Comparison of ENCODE assay signal across 1 cellular context in genomic region chr10:125114761-125115391, GRCh38.
TF ChIP-seq lines count a peak whose summit lies in the region.

No MANE protein-coding gene starts in this region.

TF ChIP-seq in K562, 482 proteins besides CTCF, POLR2A, EP300 and RAD21 (continued from another document):
- TF ChIP-seq CEBPZ (IDR thresholded peaks at IDR 0.05; ENCODE audit: borderline replicate concordance, low read depth, low read length) = no peak
- TF ChIP-seq SIRT6 (IDR thresholded peaks at IDR 0.05; ENCODE audit: low read depth, low read length) = no peak
- TF ChIP-seq XRCC5 (IDR thresholded peaks at IDR 0.05; ENCODE audit: low read depth, low read length) = no peak
- no peak for TF ChIP-seq FOXJ2 (tag; IDR thresholded peaks at IDR 0.05)
- no peak for TF ChIP-seq RFX1 (IDR thresholded peaks at IDR 0.05)
- TF ChIP-seq SMARCA4 (IDR thresholded peaks at IDR 0.05) = peak; percentile 52; the same call in 1 of the 2 replicates
- TF ChIP-seq SNIP1 (IDR thresholded peaks at IDR 0.05; ENCODE audit: low read depth) = no peak
- TF ChIP-seq SRSF7 (optimal IDR thresholded peaks at IDR 0.05; ENCODE audit: low read depth, low read length) = no peak
- TF ChIP-seq SAFB (IDR thresholded peaks at IDR 0.05; ENCODE audit: borderline replicate concordance, low read depth, low read length) = no peak
- no peak for TF ChIP-seq KLF13 (tag; IDR thresholded peaks at IDR 0.05; ENCODE audit: borderline replicate concordance, low read depth)
- no peak for TF ChIP-seq NBN (IDR thresholded peaks at IDR 0.05; ENCODE audit: low read depth)
- no peak for TF ChIP-seq BRF1 (IDR thresholded peaks at IDR 0.05; ENCODE audit: borderline replicate concordance, extremely low read depth, insufficient read length)
- TF ChIP-seq MED1 (CRISPR knock-in tag; IDR thresholded peaks at IDR 0.05; ENCODE audit: borderline replicate concordance) = no peak
- TF ChIP-seq ZBTB40 (IDR thresholded peaks at IDR 0.05) = no peak
- TF ChIP-seq ZBTB40 (CRISPR knock-in tag; IDR thresholded peaks at IDR 0.05) = no peak
- peak; percentile 17; the same call in 1 of the 2 replicates for TF ChIP-seq CTBP1 (IDR thresholded peaks at IDR 0.05; ENCODE audit: borderline replicate concordance)
- TF ChIP-seq ATF4 (CRISPR knock-in tag; IDR thresholded peaks at IDR 0.05) = no peak
- no peak for TF ChIP-seq HMGXB4 (CRISPR knock-in tag; IDR thresholded peaks at IDR 0.05)
- TF ChIP-seq ZNF76 (CRISPR knock-in tag; IDR thresholded peaks at IDR 0.05; ENCODE audit: borderline replicate concordance) = no peak
- no peak for TF ChIP-seq ZNF239 (CRISPR knock-in tag; IDR thresholded peaks at IDR 0.05)
- TF ChIP-seq FOSL1 (tag; conservative IDR thresholded peaks at IDR 0.05) = peak; percentile 90
- TF ChIP-seq ZNF263 (CRISPR knock-in tag; IDR thresholded peaks at IDR 0.05; ENCODE audit: borderline replicate concordance) = peak; percentile 45; the same call in 1 of the 2 replicates
- 0 out of 2 replicates have a peak, but pooled peaks have one; percentile 38 for TF ChIP-seq LEF1 (IDR thresholded peaks at IDR 0.05)
- no peak for TF ChIP-seq POLR2AphosphoS2 (IDR thresholded peaks at IDR 0.05; ENCODE audit: low read length)
- TF ChIP-seq FUS (optimal IDR thresholded peaks at IDR 0.05; ENCODE audit: low read depth, low read length) = no peak
- no peak for TF ChIP-seq CREB1 (IDR thresholded peaks at IDR 0.05)
- no peak for TF ChIP-seq CREB1 (CRISPR knock-in tag; IDR thresholded peaks at IDR 0.05)
- TF ChIP-seq PCBP1 (IDR thresholded peaks at IDR 0.05; ENCODE audit: low read depth, low read length, poor library complexity, severe bottlenecking) = no peak
- no peak for TF ChIP-seq USF1 (CRISPR knock-in tag; IDR thresholded peaks at IDR 0.05)
- TF ChIP-seq CXXC5 (CRISPR knock-in tag; IDR thresholded peaks at IDR 0.05) = 0 out of 2 replicates have a peak, but pooled peaks have one; percentile 22
- TF ChIP-seq HDAC1 (IDR thresholded peaks at IDR 0.05) = no peak
- TF ChIP-seq MCM5 (IDR thresholded peaks at IDR 0.05; ENCODE audit: low read depth) = no peak
- no peak for TF ChIP-seq UBTF (IDR thresholded peaks at IDR 0.05; ENCODE audit: borderline replicate concordance in 1 of 2, low read depth in 2 of 2, low read length in 2 of 2)
- TF ChIP-seq NR3C1 (CRISPR knock-in tag; IDR thresholded peaks at IDR 0.05) = no peak
- TF ChIP-seq CBX8 (IDR thresholded peaks at IDR 0.05; ENCODE audit: borderline replicate concordance, extremely low read depth, low read depth, low read length, poor library complexity, severe bottlenecking) = no peak
- no peak for TF ChIP-seq PTRF (tag; IDR thresholded peaks at IDR 0.05)
- TF ChIP-seq ZBTB34 (CRISPR knock-in tag; IDR thresholded peaks at IDR 0.05) = no peak
- TF ChIP-seq ARID3A (IDR thresholded peaks at IDR 0.05; ENCODE audit: borderline replicate concordance, low read depth, low read length) = no peak
- TF ChIP-seq DPF2 (IDR thresholded peaks at IDR 0.05) = peak; percentile 61
- TF ChIP-seq CREBBP (IDR thresholded peaks at IDR 0.05; ENCODE audit: low read depth, low read length) = no peak
TF ChIP-seq in K562: peak in this region for 14.
